In genomic region chr15:72516734-72517133, GRCh38 we compare ENCODE assay signal across 24 cellular contexts. TPM values are rescaled to one million over a fixed set of nuclear protein-coding genes. Genes with fewer than 3 reads are reported as not detected.
DNase-seq lines count a peak whose midpoint lies in the region; ATAC-seq and TF ChIP-seq lines count a peak whose summit lies in the region.
"Had no signal": no experiment of that assay in that cellular context is flagged by ENCODE, and none has a peak within 500 bp of the region (broad histone marks: within the 10 kb centered on the region; RNA-seq: fewer than 3 reads in every experiment).

No MANE protein-coding gene starts in this region.

- no peaks in the 10 kb centered on the region for H3K9me3 Mint-ChIP-seq in CD4-positive, CD25-positive, alpha-beta regulatory T cell
- H3K9me3 Mint-ChIP-seq in endodermal cell, result no peaks in the 10 kb centered on the region
- H3K9me3 Mint-ChIP-seq: CD4-positive, alpha-beta T cell; neural crest cell had no signal

- no peak for ATAC-seq in CD4-positive, CD25-positive, alpha-beta regulatory T cell (ENCODE audit: low read depth in 2 of 2)
- ATAC-seq: PC-3 had no signal

- no peak overlapping the region for H2BK5ac ChIP-seq in trophoblast cell (ENCODE audit: low read depth, low read length, poor library complexity)

- peaks cover 40 to 67% (median 46%) of the 10 kb centered on the region in 4 donors for H3K4me1 Mint-ChIP-seq in CD4-positive, CD25-positive, alpha-beta regulatory T cell
- H3K4me1 Mint-ChIP-seq in endodermal cell, result no peaks in the 10 kb centered on the region

- H2BK12ac ChIP-seq in trophoblast cell (ENCODE audit: low read length), result no peak overlapping the region

- no peaks in the 10 kb centered on the region for H3K27me3 ChIP-seq in CD4-positive, CD25-positive, alpha-beta regulatory T cell (ENCODE audit: control insufficient read depth, insufficient read depth, low read length)
- H3K27me3 ChIP-seq in GM06990 (replicated peaks; ENCODE audit: control insufficient read depth, insufficient read depth, low read length), result no peaks in the 10 kb centered on the region
- no peaks in the 10 kb centered on the region for H3K27me3 ChIP-seq in OCI-LY3 (ENCODE audit: low read depth, low read length)
- H3K27me3 ChIP-seq in endodermal cell (ENCODE audit: control insufficient read depth, insufficient read depth, low read length, poor library complexity, severe bottlenecking), result no peaks in the 10 kb centered on the region
- H3K27me3 ChIP-seq in trophoblast cell (ENCODE audit: insufficient read depth, low read length), result no peaks in the 10 kb centered on the region
- H3K27me3 ChIP-seq: ascending aorta, SJCRH30, tibial artery had no signal

- H2AK5ac ChIP-seq in trophoblast cell (ENCODE audit: low read length), result no peak overlapping the region

- peaks cover 2% of the 10 kb centered on the region for H3K36me3 ChIP-seq in CD4-positive, CD25-positive, alpha-beta regulatory T cell (ENCODE audit: control insufficient read depth, insufficient read depth, low read length)
- H3K36me3 ChIP-seq in GM06990 (ENCODE audit: control insufficient read depth, insufficient read depth, low read length) (no peaks in the 10 kb centered on the region; the same call in 1 of the 2 replicates), OCI-LY3 (replicated peaks; ENCODE audit: low read depth, low read length) (peaks cover 33% of the 10 kb centered on the region), endodermal cell (ENCODE audit: control insufficient read depth, insufficient read depth, low read length) (peaks cover 31% of the 10 kb centered on the region), trophoblast cell (ENCODE audit: control insufficient read depth in 1 of 2, insufficient read depth in 2 of 2, low read length in 2 of 2) (peaks cover 0 to 3% of the 10 kb centered on the region in 2 experiments)
- H3K36me3 ChIP-seq: ascending aorta, tibial artery had no signal

- H4K12ac ChIP-seq in trophoblast cell (ENCODE audit: low read depth, low read length), result no peak overlapping the region

- no peak overlapping the region for H3K4ac ChIP-seq in trophoblast cell (ENCODE audit: low read depth, low read length)

- H3K4me3 ChIP-seq in CD4-positive, CD25-positive, alpha-beta regulatory T cell (ENCODE audit: low read depth, low read length), result no peak overlapping the region
- H3K4me3 ChIP-seq in GM06990 (replicated peaks; ENCODE audit: low read depth, low read length) (no peak overlapping the region), OCI-LY3 (ENCODE audit: low read length) (peak overlapping the region; percentile 17), endodermal cell (ENCODE audit: low read length) (no peak overlapping the region), trophoblast cell (ENCODE audit: low read depth, low read length) (no peak overlapping the region)
- H3K4me3 ChIP-seq: ascending aorta, SJCRH30, tibial artery had no signal

- H4K91ac ChIP-seq in trophoblast cell (ENCODE audit: low read depth, low read length), result no peak overlapping the region

- no peak overlapping the region for H3K23ac ChIP-seq in trophoblast cell (ENCODE audit: low read length)

- WGBS in endodermal cell (ENCODE audit: insufficient coverage in 1 of 2, insufficient read length in 1 of 2), 2 experiments, result 92% methylated on average over 2 of the region's 3 CpGs; no CpG with 5 or more reads in 1 of the 2 experiments
- no CpG with 5 or more reads among the region's 3 CpGs for WGBS in trophoblast cell (ENCODE audit: extremely low coverage, insufficient coverage, insufficient read length)

- peaks cover 36% of the 10 kb centered on the region for H4K20me1 ChIP-seq in OCI-LY3 (ENCODE audit: insufficient read depth, low read length)

- no peak overlapping the region for H3K14ac ChIP-seq in trophoblast cell (ENCODE audit: low read length)

- no peak for DNase-seq in CD4-positive, CD25-positive, alpha-beta regulatory T cell
- DNase-seq in GM06990 (ENCODE audit: extremely low read depth, insufficient read length) (peak; percentile 22), endodermal cell (no peak), trophoblast cell (no peak), NCI-H2081 treated with DMSO at 0.1 percent for 48 hours (lab: John Stamatoyannopoulos, UW) (no peak)
- no peak for DNase-seq in activated CD4-positive, CD25-positive, alpha-beta regulatory T cell treated with anti-CD3 and anti-CD28 coated beads, Interleukin-2, amount 50 U/mL, for 72 hours
- no peak for DNase-seq in effector CD8-positive, alpha-beta T cell (lab: John Stamatoyannopoulos, UW)
- DNase-seq: activated CD4-positive, alpha-beta T cell treated with anti-CD3 and anti-CD28 coated beads, Interleukin-2, amount 50 U/mL, for 4 hours; activated naive CD4-positive, alpha-beta T cell treated with Interleukin-2 at 50 U/mL for 16 hours; activated T-cell treated with anti-CD3 and anti-CD28 coated beads for 4 hours; CD4-positive, alpha-beta T cell; DMS79 treated with DMSO at 0.1 percent for 48 hours; kidney glomerular epithelial cell; NCI-H2171 treated with DMSO at 0.1 percent for 48 hours; NCI-H69; PC-3; SJCRH30; stimulated activated naive CD4-positive, alpha-beta T cell treated with Interleukin-2 at 50 U/mL for 16 hours; T-helper 2 cell; tibial artery had no signal

- no peak for TF ChIP-seq CTCF in GM06990 (IDR thresholded peaks at IDR 0.05; ENCODE audit: insufficient read depth, low read length, poor library complexity, severe bottlenecking)
- no peak for TF ChIP-seq CTCF in OCI-LY3 (IDR thresholded peaks at IDR 0.05; ENCODE audit: low read depth, low read length)
- no peak for TF ChIP-seq CTCF in endodermal cell (conservative IDR thresholded peaks at IDR 0.05)

- no peak overlapping the region for H4K8ac ChIP-seq in trophoblast cell (ENCODE audit: low read depth, low read length)

- peaks cover 13% of the 10 kb centered on the region for H3K36me3 Mint-ChIP-seq in CD4-positive, CD25-positive, alpha-beta regulatory T cell
- peaks cover 14% of the 10 kb centered on the region for H3K36me3 Mint-ChIP-seq in endodermal cell (ENCODE audit: low read depth)

- peaks cover 4% of the 10 kb centered on the region for H3K4me1 ChIP-seq in CD4-positive, CD25-positive, alpha-beta regulatory T cell (ENCODE audit: control insufficient read depth, insufficient read depth, low read length, poor library complexity, severe bottlenecking)
- H3K4me1 ChIP-seq in OCI-LY3 (ENCODE audit: low read length), result peaks cover 22% of the 10 kb centered on the region
- no peaks in the 10 kb centered on the region for H3K4me1 ChIP-seq in endodermal cell (ENCODE audit: control insufficient read depth, insufficient read depth, low read length)
- H3K4me1 ChIP-seq in trophoblast cell (ENCODE audit: control insufficient read depth in 1 of 2, insufficient read depth in 2 of 2, low read length in 2 of 2), result no peaks in the 10 kb centered on the region
- H3K4me1 ChIP-seq: SJCRH30 had no signal

- H3K79me2 ChIP-seq in OCI-LY3 (ENCODE audit: low read length), result peaks cover 91% of the 10 kb centered on the region
- peaks cover 8% of the 10 kb centered on the region for H3K79me2 ChIP-seq in trophoblast cell (ENCODE audit: control insufficient read depth, insufficient read depth, low read length, poor library complexity)

- H3K18ac ChIP-seq in trophoblast cell (ENCODE audit: low read length), result no peak overlapping the region

- H2AFZ ChIP-seq in OCI-LY3 (ENCODE audit: low read depth, low read length) (no peak overlapping the region), trophoblast cell (ENCODE audit: insufficient read depth, low read length, poor library complexity) (no peak overlapping the region)

- peak overlapping the region; percentile 41 for H3K4me2 ChIP-seq in OCI-LY3 (ENCODE audit: low read length)
- no peak overlapping the region for H3K4me2 ChIP-seq in trophoblast cell (ENCODE audit: low read length)

- H3K9ac ChIP-seq in OCI-LY3 (ENCODE audit: low read length) (no peak overlapping the region), endodermal cell (ENCODE audit: extremely low read depth, low read length, poor library complexity, severe bottlenecking) (no peak overlapping the region), trophoblast cell (ENCODE audit: low read length) (no peak overlapping the region)

- H3K27ac Mint-ChIP-seq in CD4-positive, CD25-positive, alpha-beta regulatory T cell, result peak overlapping the region in 2 of 3 donors; percentile 5 to 39
- H3K27ac Mint-ChIP-seq in endodermal cell, result peak overlapping the region; percentile 3
- H3K27ac Mint-ChIP-seq: CD4-positive, alpha-beta T cell had no signal

- H3K27ac ChIP-seq in CD4-positive, CD25-positive, alpha-beta regulatory T cell (ENCODE audit: insufficient read depth, low read length, poor library complexity, severe bottlenecking), result no peak overlapping the region
- H3K27ac ChIP-seq in OCI-LY3 (ENCODE audit: low read length) (peak overlapping the region; percentile 63), endodermal cell (ENCODE audit: low read depth, low read length) (no peak overlapping the region), trophoblast cell (ENCODE audit: low read depth, low read length) (no peak overlapping the region)
- H3K27ac ChIP-seq: ascending aorta, SJCRH30, tibial artery, VCaP had no signal

- H3K27me3 Mint-ChIP-seq in CD4-positive, CD25-positive, alpha-beta regulatory T cell, result no peaks in the 10 kb centered on the region
- no peaks in the 10 kb centered on the region for H3K27me3 Mint-ChIP-seq in endodermal cell (ENCODE audit: insufficient read depth)
- H3K27me3 Mint-ChIP-seq: CD4-positive, alpha-beta T cell had no signal

- no peaks in the 10 kb centered on the region for H3K9me3 ChIP-seq in CD4-positive, CD25-positive, alpha-beta regulatory T cell (ENCODE audit: control insufficient read depth in 2 of 2, low read length in 2 of 2)
- H3K9me3 ChIP-seq in OCI-LY3 (ENCODE audit: insufficient read depth, low read length) (peaks cover 10% of the 10 kb centered on the region; the same call in 1 of the 2 replicates), endodermal cell (ENCODE audit: control insufficient read depth, low read length) (no peaks in the 10 kb centered on the region), trophoblast cell (ENCODE audit: insufficient read depth, low read depth, low read length) (no peaks in the 10 kb centered on the region)
- H3K9me3 ChIP-seq: ascending aorta, SJCRH30, tibial artery had no signal

- no peak overlapping the region for H2BK120ac ChIP-seq in trophoblast cell (ENCODE audit: insufficient read depth, low read length, poor library complexity)

- H3K4me3 Mint-ChIP-seq in CD4-positive, CD25-positive, alpha-beta regulatory T cell, result no peak overlapping the region
- no peak overlapping the region for H3K4me3 Mint-ChIP-seq in endodermal cell
- H3K4me3 Mint-ChIP-seq: CD4-positive, alpha-beta T cell; neural crest cell had no signal

- no peaks in the 10 kb centered on the region for H3K79me1 ChIP-seq in trophoblast cell (ENCODE audit: low read length)

RNA-seq across cellular contexts. Expression of gene ARIH1, which starts 42.6 kb away (rescaled TPM):
- total RNA-seq in CD4-positive, CD25-positive, alpha-beta regulatory T cell, result 242 TPM
- 10 to 100 TPM; 13.1 to 22.8 (median 14.7) TPM for polyA plus RNA-seq in CD4-positive, CD25-positive, alpha-beta regulatory T cell
- 100 to 1,000 TPM; 183 to 238 TPM for total RNA-seq in endodermal cell
- polyA plus RNA-seq in endodermal cell (2013, experiment 1 of 2), result 108 TPM
- polyA plus RNA-seq in endodermal cell (2013, experiment 2 of 2), result 99.0 TPM
- 204 and 206 TPM in 2 replicates for polyA plus RNA-seq in trophoblast cell (2013)
